In the genomic region with DNA sequence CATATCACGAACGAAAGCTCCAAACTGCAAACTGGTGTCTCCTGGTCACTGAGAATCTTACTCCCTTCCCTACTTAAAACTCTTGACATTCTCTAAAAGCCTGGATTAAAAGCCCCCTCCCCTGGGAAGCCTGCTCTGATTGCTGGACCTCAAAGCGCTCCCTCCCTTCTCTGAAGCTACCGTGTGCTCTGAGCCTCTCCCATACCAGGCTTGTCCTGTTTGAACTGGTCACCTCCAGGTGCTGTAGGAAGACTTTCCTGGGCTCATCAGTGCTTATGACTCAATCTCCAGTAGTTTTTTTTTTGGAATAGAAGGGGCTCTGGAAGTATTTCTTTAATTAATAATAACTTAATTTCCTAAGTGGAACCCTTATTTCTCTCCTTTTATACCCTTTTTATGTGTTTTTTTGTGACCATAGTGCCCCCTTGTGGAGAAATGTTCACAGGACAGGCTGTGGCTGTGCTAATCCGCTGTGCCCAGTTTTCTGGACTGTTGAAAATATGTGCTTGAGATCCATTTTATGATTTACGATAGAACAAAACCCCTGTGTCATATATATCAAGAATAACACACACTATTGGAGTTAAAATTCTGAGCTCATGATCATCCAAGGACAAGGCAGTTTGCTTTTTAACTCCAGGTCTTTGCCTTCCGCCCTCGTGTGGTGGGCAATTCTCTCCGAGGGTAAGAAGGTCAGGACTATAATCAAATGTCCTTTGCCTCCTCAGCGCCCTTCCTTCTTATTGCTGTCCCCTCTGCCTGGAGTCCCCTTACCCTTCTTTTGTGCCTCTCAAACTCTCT, we compare ENCODE assay signal across 9 cellular contexts. TPM values are rescaled to one million over a fixed set of nuclear protein-coding genes. Genes with fewer than 3 reads are reported as not detected.
DNase-seq lines count a peak whose midpoint lies in the region; TF ChIP-seq lines count a peak whose summit lies in the region.
"Had no signal": no experiment of that assay in that cellular context is flagged by ENCODE, and none has a peak within 500 bp of the region (broad histone marks: within the 10 kb centered on the region; RNA-seq: fewer than 3 reads in every experiment).

No MANE protein-coding gene starts in this region.

- H3K4me3 Mint-ChIP-seq in immature natural killer cell: no peak overlapping the region
- H3K4me3 Mint-ChIP-seq: T-cell had no signal

- H3K27ac ChIP-seq in DOHH2 (ENCODE audit: low read depth, low read length) (no peak overlapping the region), testis (no peak overlapping the region)

- H3K27me3 Mint-ChIP-seq in immature natural killer cell (ENCODE audit: low read depth in 3 of 3): peaks cover 7 to 8% (median 8%) of the 10 kb centered on the region in 3 donors

- no peak for TF ChIP-seq POLR2A in testis (IDR thresholded peaks at IDR 0.05)

- H3K4me2 ChIP-seq in DOHH2 (ENCODE audit: low read length): no peak overlapping the region

- H3K4me3 ChIP-seq in DOHH2 (ENCODE audit: low read length) (no peak overlapping the region), astrocyte of the cerebellum (ENCODE audit: low read depth, low read length) (no peak overlapping the region), testis (no peak overlapping the region)

- H4K20me1 ChIP-seq in DOHH2 (ENCODE audit: control insufficient read depth, insufficient read depth, low read depth, low read length): no peaks in the 10 kb centered on the region

- H3K27me3 ChIP-seq in DOHH2 (ENCODE audit: control insufficient read depth, low read length): peaks cover 3% of the 10 kb centered on the region; the same call in 1 of the 2 replicates
- no peaks in the 10 kb centered on the region for H3K27me3 ChIP-seq in testis

- peak; percentile 79 for TF ChIP-seq CTCF in DOHH2 (IDR thresholded peaks at IDR 0.05; ENCODE audit: low read depth, low read length, poor library complexity, severe bottlenecking)
- TF ChIP-seq CTCF in GM20000 (IDR thresholded peaks at IDR 0.05; ENCODE audit: extremely low read depth, missing control alignments): peak; percentile 58
- TF ChIP-seq CTCF in astrocyte of the cerebellum (IDR thresholded peaks at IDR 0.05; ENCODE audit: low read depth, low read length, missing control alignments): peak; percentile 78
- TF ChIP-seq CTCF in testis (IDR thresholded peaks at IDR 0.05): peak; percentile 41 to 90 (median 70)

- in situ Hi-C loops in astrocyte of the cerebellum (cut with HindIII; ENCODE audit: low sequenced_read_pairs): no loop called here

- DNase-seq in GM20000 (ENCODE audit: low spot score): no peak
- DNase-seq in NCI-H1694 (lab: John Stamatoyannopoulos, UW): peak; percentile 28
- peak; percentile 24 for DNase-seq in astrocyte of the cerebellum (ENCODE audit: low read depth)
- peak; percentile 34 for DNase-seq in iris pigment epithelial cell (ENCODE audit: low read depth)
- peak; percentile 56 for DNase-seq in testis
- no peak for DNase-seq in immature natural killer cell
- no peak for DNase-seq in UCSD-AML1 (lab: John Stamatoyannopoulos, UW; ENCODE audit: unreplicated experiment)

- no peaks in the 10 kb centered on the region for H3F3A ChIP-seq in DOHH2 (ENCODE audit: control insufficient read depth, insufficient read depth)

- no peaks in the 10 kb centered on the region for H3K9me2 ChIP-seq in DOHH2 (replicated peaks; ENCODE audit: control insufficient read depth, low read length)

- no peaks in the 10 kb centered on the region for H3K36me3 ChIP-seq in DOHH2 (ENCODE audit: control insufficient read depth, low read length)
- no peaks in the 10 kb centered on the region for H3K36me3 ChIP-seq in testis (ENCODE audit: low read depth, missing control alignments)

- H3K27ac Mint-ChIP-seq in immature natural killer cell: no peak overlapping the region
- H3K27ac Mint-ChIP-seq: T-cell had no signal

- H3K9me3 ChIP-seq in DOHH2 (ENCODE audit: control insufficient read depth, insufficient read depth, low read length) (no peaks in the 10 kb centered on the region), testis (no peaks in the 10 kb centered on the region)

- H3K4me1 ChIP-seq in DOHH2 (ENCODE audit: control insufficient read depth, low read length) (no peaks in the 10 kb centered on the region), testis (no peaks in the 10 kb centered on the region)

- no peaks in the 10 kb centered on the region for H3K9me3 Mint-ChIP-seq in immature natural killer cell
- H3K9me3 Mint-ChIP-seq: T-cell had no signal

- WGBS in testis, 2 donors: 61 to 66% methylated on average over 10 of the region's 10 CpGs

- no peaks in the 10 kb centered on the region for H3K4me1 Mint-ChIP-seq in immature natural killer cell
- H3K4me1 Mint-ChIP-seq: T-cell had no signal

- no peaks in the 10 kb centered on the region for H3K79me2 ChIP-seq in DOHH2 (ENCODE audit: control insufficient read depth, low read length)

- intact Hi-C loops in testis (cut with DNase I; ENCODE audit: low total_unique reads): no loop called here

- no peaks in the 10 kb centered on the region for H3K36me3 Mint-ChIP-seq in immature natural killer cell
- H3K36me3 Mint-ChIP-seq: T-cell had no signal

RNA-seq across cellular contexts. Expression of a gene that starts 16.9 kb away (rescaled TPM):
- 1 to 10 TPM in 1 of 2 donors, under 1 TPM in 1; 0.93 to 1.1 TPM for total RNA-seq in testis
- polyA plus RNA-seq in testis (ENCODE audit: insufficient read depth, low read depth, low replicate concordance) (2.3 TPM), immature natural killer cell (under 1 TPM in 1 of 3 donors, not detected in 2; 0.37 TPM)

RNA-seq across cellular contexts. Expression of a gene that starts 55.5 kb away (rescaled TPM):
- 10 to 100 TPM; 56.7 to 58.7 TPM for total RNA-seq in testis
- polyA plus RNA-seq in testis (ENCODE audit: insufficient read depth, low read depth, low replicate concordance) (28.5 TPM), immature natural killer cell (1 to 10 TPM in 2 of 3 donors, under 1 TPM in 1; 0.28 to 2.3 (median 1.5) TPM)

Comparison
In these comparisons a context has a peak if more than half of its experiments do, and no peak if none do; other contexts are left out.
1. DNase-seq: peak in NCI-H1694 (single experiment), astrocyte of the cerebellum (single experiment), iris pigment epithelial cell (single experiment) and testis (single experiment); none in GM20000 (single experiment), immature natural killer cell (0 of 3) and UCSD-AML1 (single experiment).
2. Peak in every context shown above with its lines, with median percentiles within 50 percentile points of each other: CTCF ChIP-seq.